Comparison of ENCODE assay signal across 8 cellular contexts in the genomic region with DNA sequence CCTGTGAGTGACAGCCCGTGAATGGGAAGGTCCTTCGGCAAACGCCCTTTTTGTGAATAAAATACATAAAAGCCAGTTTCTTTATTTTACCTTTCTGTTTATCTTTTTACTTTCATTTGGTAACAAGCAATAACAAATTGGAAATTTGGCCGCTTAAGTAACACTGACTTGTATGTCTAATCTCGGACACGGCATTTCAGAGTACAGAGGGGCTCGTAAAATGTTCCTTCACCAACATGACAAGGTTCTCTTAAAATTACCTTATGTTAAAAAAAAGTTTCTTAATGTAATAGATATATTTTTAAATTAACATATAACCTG. TPM values are rescaled to one million over a fixed set of nuclear protein-coding genes. Genes with fewer than 3 reads are reported as not detected.
DNase-seq lines count a peak whose midpoint lies in the region; ATAC-seq and TF ChIP-seq lines count a peak whose summit lies in the region.

No MANE protein-coding gene starts in this region.

- TF ChIP-seq CTCF in choroid plexus epithelial cell (conservative IDR thresholded peaks at IDR 0.05; ENCODE audit: low read depth, low read length), result no peak
- no peak for TF ChIP-seq CTCF in natural killer cell (IDR thresholded peaks at IDR 0.05)

- peaks cover 0 to 17% (median 9%) of the 10 kb centered on the region in 11 experiments; a peak in 15 of 22 replicates for H3K36me3 ChIP-seq in BLaER1 treated with 17β-estradiol and CSF1 and Interleukin-3, amounts not matched to agents 10 nM and 100 nM
- H3K36me3 ChIP-seq in HUES48 (ENCODE audit: control insufficient read depth, insufficient read depth, low read length), result no peaks in the 10 kb centered on the region

- H3K27me3 Mint-ChIP-seq in natural killer cell (ENCODE audit: low read depth in 2 of 2), result no peaks in the 10 kb centered on the region

- peak overlapping the region; percentile 85 to 97 (median 94) for H3K9ac ChIP-seq in BLaER1 treated with 17β-estradiol and CSF1 and Interleukin-3, amounts not matched to agents 10 nM and 100 nM
- peak overlapping the region; percentile 89; the same call in 1 of the 2 replicates for H3K9ac ChIP-seq in HUES48 (ENCODE audit: low read depth, low read length)

- peaks cover 23% of the 10 kb centered on the region for H3K36me3 Mint-ChIP-seq in natural killer cell

- peaks cover 3 to 10% of the 10 kb centered on the region in 2 donors for H3K9me3 Mint-ChIP-seq in natural killer cell

- peaks cover 38 to 39% of the 10 kb centered on the region in 2 donors for H3K4me1 Mint-ChIP-seq in natural killer cell

- no peaks in the 10 kb centered on the region for H3K27me3 ChIP-seq in BLaER1 treated with 17β-estradiol and CSF1 and Interleukin-3, amounts not matched to agents 10 nM and 100 nM
- H3K27me3 ChIP-seq in HUES48 (ENCODE audit: control insufficient read depth, insufficient read depth, low read length), result no peaks in the 10 kb centered on the region

- H3K27ac ChIP-seq in BLaER1 treated with 17β-estradiol and CSF1 and Interleukin-3, amounts not matched to agents 10 nM and 100 nM, result peak overlapping the region; percentile 80 to 98 (median 96)
- peak overlapping the region; percentile 98 for H3K27ac ChIP-seq in HUES48 (ENCODE audit: low read depth, low read length)

- ATAC-seq in natural killer cell (no peak), GM19452 (IDR thresholded peaks at IDR 0.05; ENCODE audit: unreplicated experiment) (no peak), HG03469 (IDR thresholded peaks at IDR 0.05; ENCODE audit: unreplicated experiment) (no peak), HG03571 (IDR thresholded peaks at IDR 0.05; ENCODE audit: unreplicated experiment) (no peak)

- DNase-seq in choroid plexus epithelial cell (ENCODE audit: low read depth), result no peak
- no peak for DNase-seq in natural killer cell
- DNase-seq in COLO829 (ENCODE audit: low spot score), result no peak

- peak overlapping the region; percentile 81 to 99 (median 90) for H3K4me2 ChIP-seq in BLaER1 treated with 17β-estradiol and CSF1 and Interleukin-3, amounts not matched to agents 10 nM and 100 nM

- intact Hi-C loops in natural killer cell (cut with micrococcal nuclease), result loop anchor here (2.0 to 10.0 kb wide), 4 partner anchors 114 to 750 kb away; partner anchors contain the start of genes GLS, NAB1, ORMDL1 and PMS1

- H3K27ac Mint-ChIP-seq in natural killer cell, result peak overlapping the region; percentile 98 to 99

- peaks cover 29 to 51% (median 44%) of the 10 kb centered on the region in 10 experiments for H3K4me1 ChIP-seq in BLaER1 treated with 17β-estradiol and CSF1 and Interleukin-3, amounts not matched to agents 10 nM and 100 nM
- peaks cover 22% of the 10 kb centered on the region for H3K4me1 ChIP-seq in HUES48 (ENCODE audit: control insufficient read depth, insufficient read depth, low read length)

- peak overlapping the region; percentile 84 for H3K4me3 Mint-ChIP-seq in natural killer cell

- no peaks in the 10 kb centered on the region for H4K20me1 ChIP-seq in BLaER1 treated with 17β-estradiol and CSF1 and Interleukin-3, amounts not matched to agents 10 nM and 100 nM

- peak overlapping the region; percentile 60 to 81 (median 72) for H3K4me3 ChIP-seq in BLaER1 treated with 17β-estradiol and CSF1 and Interleukin-3, amounts not matched to agents 10 nM and 100 nM
- H3K4me3 ChIP-seq in HUES48 (ENCODE audit: low read depth, low read length) (peak overlapping the region; percentile 67), choroid plexus epithelial cell (ENCODE audit: low read depth, low read length) (peak overlapping the region; percentile 76)

- peaks cover 34 to 40% (median 38%) of the 10 kb centered on the region in 11 experiments for H3K9me3 ChIP-seq in BLaER1 treated with 17β-estradiol and CSF1 and Interleukin-3, amounts not matched to agents 10 nM and 100 nM (replicated peaks in 1 of 11)
- peaks cover 22% of the 10 kb centered on the region for H3K9me3 ChIP-seq in HUES48 (ENCODE audit: control insufficient read depth, insufficient read depth, low read length)

RNA-seq across cellular contexts. Expression of gene NEMP2, which starts 0.6 kb away (rescaled TPM):
- total RNA-seq in natural killer cell, result 10 to 100 TPM; 17.2 to 21.0 (median 18.3) TPM
